ENCODE assay signal across 1 cellular context in the genomic region with DNA sequence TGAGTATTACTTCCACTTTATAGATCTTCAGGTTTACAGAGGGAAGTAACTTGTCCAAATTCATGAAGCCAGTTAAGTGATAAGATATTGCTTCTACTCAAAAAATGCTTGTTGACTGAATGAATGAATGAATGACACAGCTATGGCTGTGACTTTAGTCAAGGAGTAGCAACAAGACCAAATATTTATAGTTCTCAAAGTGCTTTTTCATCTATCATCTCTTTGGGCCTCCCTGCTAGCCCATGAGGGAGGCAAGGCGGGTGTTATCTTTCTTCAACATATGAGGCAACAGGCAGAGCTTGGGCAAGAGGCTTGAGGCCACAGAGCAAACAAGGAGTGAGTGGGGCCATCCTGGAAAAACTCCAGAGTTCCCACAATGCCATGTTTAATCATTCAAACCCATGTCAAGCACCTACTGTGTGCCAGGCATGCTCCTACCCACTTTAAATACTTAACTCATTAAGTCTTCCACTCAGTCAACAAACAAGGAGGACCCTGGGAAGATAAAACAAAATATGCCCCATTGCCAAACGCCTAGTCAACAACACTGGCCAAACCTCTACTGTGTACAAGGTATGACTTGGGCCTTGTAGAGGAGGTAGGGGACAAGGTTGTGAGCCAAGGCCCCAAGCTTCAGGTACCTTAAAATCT.
TF ChIP-seq lines count a peak whose summit lies in the region.

No MANE protein-coding gene starts in this region.

TF ChIP-seq in K562, 482 proteins besides CTCF, POLR2A, EP300 and RAD21 (continued from another document and continues in another):
- TF ChIP-seq, protein P1, sequence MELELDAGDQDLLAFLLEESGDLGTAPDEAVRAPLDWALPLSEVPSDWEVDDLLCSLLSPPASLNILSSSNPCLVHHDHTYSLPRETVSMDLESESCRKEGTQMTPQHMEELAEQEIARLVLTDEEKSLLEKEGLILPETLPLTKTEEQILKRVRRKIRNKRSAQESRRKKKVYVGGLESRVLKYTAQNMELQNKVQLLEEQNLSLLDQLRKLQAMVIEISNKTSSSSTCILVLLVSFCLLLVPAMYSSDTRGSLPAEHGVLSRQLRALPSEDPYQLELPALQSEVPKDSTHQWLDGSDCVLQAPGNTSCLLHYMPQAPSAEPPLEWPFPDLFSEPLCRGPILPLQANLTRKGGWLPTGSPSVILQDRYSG (tag; conservative IDR thresholded peaks at IDR 0.05; ENCODE audit: low read depth) = 0 out of 2 replicates have a peak, but pooled peaks have one; percentile 77
- TF ChIP-seq ZNF224 (CRISPR knock-in tag; IDR thresholded peaks at IDR 0.05) (no peak), LEF1 (IDR thresholded peaks at IDR 0.05) (peak; percentile 79), ELF2 (CRISPR knock-in tag; IDR thresholded peaks at IDR 0.05) (peak; percentile 20; the same call in 1 of the 2 replicates), KAT8 (IDR thresholded peaks at IDR 0.05; ENCODE audit: low read depth) (no peak), ZNF134 (CRISPR knock-in tag; conservative IDR thresholded peaks at IDR 0.05) (peak; percentile 62), SMARCB1 (IDR thresholded peaks at IDR 0.05; ENCODE audit: insufficient read length, low read depth) (no peak), ZNF263 (CRISPR knock-in tag; IDR thresholded peaks at IDR 0.05; ENCODE audit: borderline replicate concordance) (no peak), TCF3 (CRISPR knock-in tag; IDR thresholded peaks at IDR 0.05) (peak; percentile 97), ZNF354B (CRISPR knock-in tag; IDR thresholded peaks at IDR 0.05) (no peak), ZFP1 (CRISPR knock-in tag; IDR thresholded peaks at IDR 0.05) (peak; percentile 55; the same call in 1 of the 2 replicates), IRF2 (CRISPR knock-in tag; IDR thresholded peaks at IDR 0.05) (no peak), CHD2 (IDR thresholded peaks at IDR 0.05; ENCODE audit: low read depth, low read length) (no peak), ZNF174 (CRISPR knock-in tag; IDR thresholded peaks at IDR 0.05) (no peak), NR2C1 (IDR thresholded peaks at IDR 0.05) (no peak), NR2C1 (tag; IDR thresholded peaks at IDR 0.05) (peak; percentile 42; the same call in 1 of the 2 replicates), KDM4B (IDR thresholded peaks at IDR 0.05; ENCODE audit: borderline replicate concordance in 2 of 2, low read depth in 1 of 2) (no peak), HMG20B (CRISPR knock-in tag; IDR thresholded peaks at IDR 0.05) (no peak), CBX8 (IDR thresholded peaks at IDR 0.05; ENCODE audit: borderline replicate concordance, extremely low read depth, low read depth, low read length, poor library complexity, severe bottlenecking) (no peak), CBFA2T2 (conservative IDR thresholded peaks at IDR 0.05) (peak; percentile 89), EWSR1 (IDR thresholded peaks at IDR 0.05; ENCODE audit: borderline replicate concordance, low read depth, partially characterized antibody) (no peak), DNMT1 (IDR thresholded peaks at IDR 0.05) (no peak), ZNF324 (CRISPR knock-in tag; IDR thresholded peaks at IDR 0.05) (no peak; the same call in 1 of the 2 replicates), IFI16 (CRISPR knock-in tag; IDR thresholded peaks at IDR 0.05) (no peak), ZBTB1 (CRISPR knock-in tag; IDR thresholded peaks at IDR 0.05; ENCODE audit: borderline replicate concordance, low read depth) (no peak)
- TF ChIP-seq, protein P2, sequence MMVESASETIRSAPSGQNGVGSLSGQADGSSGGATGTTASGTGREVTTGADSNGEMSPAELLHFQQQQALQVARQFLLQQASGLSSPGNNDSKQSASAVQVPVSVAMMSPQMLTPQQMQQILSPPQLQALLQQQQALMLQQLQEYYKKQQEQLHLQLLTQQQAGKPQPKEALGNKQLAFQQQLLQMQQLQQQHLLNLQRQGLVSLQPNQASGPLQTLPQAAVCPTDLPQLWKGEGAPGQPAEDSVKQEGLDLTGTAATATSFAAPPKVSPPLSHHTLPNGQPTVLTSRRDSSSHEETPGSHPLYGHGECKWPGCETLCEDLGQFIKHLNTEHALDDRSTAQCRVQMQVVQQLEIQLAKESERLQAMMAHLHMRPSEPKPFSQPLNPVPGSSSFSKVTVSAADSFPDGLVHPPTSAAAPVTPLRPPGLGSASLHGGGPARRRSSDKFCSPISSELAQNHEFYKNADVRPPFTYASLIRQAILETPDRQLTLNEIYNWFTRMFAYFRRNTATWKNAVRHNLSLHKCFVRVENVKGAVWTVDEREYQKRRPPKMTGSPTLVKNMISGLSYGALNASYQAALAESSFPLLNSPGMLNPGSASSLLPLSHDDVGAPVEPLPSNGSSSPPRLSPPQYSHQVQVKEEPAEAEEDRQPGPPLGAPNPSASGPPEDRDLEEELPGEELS (CRISPR knock-in tag; IDR thresholded peaks at IDR 0.05; ENCODE audit: borderline replicate concordance) = no peak
- TF ChIP-seq, protein P3, sequence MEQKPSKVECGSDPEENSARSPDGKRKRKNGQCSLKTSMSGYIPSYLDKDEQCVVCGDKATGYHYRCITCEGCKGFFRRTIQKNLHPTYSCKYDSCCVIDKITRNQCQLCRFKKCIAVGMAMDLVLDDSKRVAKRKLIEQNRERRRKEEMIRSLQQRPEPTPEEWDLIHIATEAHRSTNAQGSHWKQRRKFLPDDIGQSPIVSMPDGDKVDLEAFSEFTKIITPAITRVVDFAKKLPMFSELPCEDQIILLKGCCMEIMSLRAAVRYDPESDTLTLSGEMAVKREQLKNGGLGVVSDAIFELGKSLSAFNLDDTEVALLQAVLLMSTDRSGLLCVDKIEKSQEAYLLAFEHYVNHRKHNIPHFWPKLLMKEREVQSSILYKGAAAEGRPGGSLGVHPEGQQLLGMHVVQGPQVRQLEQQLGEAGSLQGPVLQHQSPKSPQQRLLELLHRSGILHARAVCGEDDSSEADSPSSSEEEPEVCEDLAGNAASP (IDR thresholded peaks at IDR 0.05) = no peak
- TF ChIP-seq, protein P4, sequence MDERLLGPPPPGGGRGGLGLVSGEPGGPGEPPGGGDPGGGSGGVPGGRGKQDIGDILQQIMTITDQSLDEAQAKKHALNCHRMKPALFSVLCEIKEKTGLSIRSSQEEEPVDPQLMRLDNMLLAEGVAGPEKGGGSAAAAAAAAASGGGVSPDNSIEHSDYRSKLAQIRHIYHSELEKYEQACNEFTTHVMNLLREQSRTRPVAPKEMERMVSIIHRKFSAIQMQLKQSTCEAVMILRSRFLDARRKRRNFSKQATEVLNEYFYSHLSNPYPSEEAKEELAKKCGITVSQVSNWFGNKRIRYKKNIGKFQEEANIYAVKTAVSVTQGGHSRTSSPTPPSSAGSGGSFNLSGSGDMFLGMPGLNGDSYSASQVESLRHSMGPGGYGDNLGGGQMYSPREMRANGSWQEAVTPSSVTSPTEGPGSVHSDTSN (CRISPR knock-in tag; IDR thresholded peaks at IDR 0.05; ENCODE audit: low read depth) = no peak
- TF ChIP-seq, protein P4 (tag; conservative IDR thresholded peaks at IDR 0.05; ENCODE audit: low read depth) = peak; percentile 83
- TF ChIP-seq, protein P5, sequence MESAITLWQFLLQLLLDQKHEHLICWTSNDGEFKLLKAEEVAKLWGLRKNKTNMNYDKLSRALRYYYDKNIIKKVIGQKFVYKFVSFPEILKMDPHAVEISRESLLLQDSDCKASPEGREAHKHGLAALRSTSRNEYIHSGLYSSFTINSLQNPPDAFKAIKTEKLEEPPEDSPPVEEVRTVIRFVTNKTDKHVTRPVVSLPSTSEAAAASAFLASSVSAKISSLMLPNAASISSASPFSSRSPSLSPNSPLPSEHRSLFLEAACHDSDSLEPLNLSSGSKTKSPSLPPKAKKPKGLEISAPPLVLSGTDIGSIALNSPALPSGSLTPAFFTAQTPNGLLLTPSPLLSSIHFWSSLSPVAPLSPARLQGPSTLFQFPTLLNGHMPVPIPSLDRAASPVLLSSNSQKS (CRISPR knock-in tag; IDR thresholded peaks at IDR 0.05) = no peak
- TF ChIP-seq, protein P6, sequence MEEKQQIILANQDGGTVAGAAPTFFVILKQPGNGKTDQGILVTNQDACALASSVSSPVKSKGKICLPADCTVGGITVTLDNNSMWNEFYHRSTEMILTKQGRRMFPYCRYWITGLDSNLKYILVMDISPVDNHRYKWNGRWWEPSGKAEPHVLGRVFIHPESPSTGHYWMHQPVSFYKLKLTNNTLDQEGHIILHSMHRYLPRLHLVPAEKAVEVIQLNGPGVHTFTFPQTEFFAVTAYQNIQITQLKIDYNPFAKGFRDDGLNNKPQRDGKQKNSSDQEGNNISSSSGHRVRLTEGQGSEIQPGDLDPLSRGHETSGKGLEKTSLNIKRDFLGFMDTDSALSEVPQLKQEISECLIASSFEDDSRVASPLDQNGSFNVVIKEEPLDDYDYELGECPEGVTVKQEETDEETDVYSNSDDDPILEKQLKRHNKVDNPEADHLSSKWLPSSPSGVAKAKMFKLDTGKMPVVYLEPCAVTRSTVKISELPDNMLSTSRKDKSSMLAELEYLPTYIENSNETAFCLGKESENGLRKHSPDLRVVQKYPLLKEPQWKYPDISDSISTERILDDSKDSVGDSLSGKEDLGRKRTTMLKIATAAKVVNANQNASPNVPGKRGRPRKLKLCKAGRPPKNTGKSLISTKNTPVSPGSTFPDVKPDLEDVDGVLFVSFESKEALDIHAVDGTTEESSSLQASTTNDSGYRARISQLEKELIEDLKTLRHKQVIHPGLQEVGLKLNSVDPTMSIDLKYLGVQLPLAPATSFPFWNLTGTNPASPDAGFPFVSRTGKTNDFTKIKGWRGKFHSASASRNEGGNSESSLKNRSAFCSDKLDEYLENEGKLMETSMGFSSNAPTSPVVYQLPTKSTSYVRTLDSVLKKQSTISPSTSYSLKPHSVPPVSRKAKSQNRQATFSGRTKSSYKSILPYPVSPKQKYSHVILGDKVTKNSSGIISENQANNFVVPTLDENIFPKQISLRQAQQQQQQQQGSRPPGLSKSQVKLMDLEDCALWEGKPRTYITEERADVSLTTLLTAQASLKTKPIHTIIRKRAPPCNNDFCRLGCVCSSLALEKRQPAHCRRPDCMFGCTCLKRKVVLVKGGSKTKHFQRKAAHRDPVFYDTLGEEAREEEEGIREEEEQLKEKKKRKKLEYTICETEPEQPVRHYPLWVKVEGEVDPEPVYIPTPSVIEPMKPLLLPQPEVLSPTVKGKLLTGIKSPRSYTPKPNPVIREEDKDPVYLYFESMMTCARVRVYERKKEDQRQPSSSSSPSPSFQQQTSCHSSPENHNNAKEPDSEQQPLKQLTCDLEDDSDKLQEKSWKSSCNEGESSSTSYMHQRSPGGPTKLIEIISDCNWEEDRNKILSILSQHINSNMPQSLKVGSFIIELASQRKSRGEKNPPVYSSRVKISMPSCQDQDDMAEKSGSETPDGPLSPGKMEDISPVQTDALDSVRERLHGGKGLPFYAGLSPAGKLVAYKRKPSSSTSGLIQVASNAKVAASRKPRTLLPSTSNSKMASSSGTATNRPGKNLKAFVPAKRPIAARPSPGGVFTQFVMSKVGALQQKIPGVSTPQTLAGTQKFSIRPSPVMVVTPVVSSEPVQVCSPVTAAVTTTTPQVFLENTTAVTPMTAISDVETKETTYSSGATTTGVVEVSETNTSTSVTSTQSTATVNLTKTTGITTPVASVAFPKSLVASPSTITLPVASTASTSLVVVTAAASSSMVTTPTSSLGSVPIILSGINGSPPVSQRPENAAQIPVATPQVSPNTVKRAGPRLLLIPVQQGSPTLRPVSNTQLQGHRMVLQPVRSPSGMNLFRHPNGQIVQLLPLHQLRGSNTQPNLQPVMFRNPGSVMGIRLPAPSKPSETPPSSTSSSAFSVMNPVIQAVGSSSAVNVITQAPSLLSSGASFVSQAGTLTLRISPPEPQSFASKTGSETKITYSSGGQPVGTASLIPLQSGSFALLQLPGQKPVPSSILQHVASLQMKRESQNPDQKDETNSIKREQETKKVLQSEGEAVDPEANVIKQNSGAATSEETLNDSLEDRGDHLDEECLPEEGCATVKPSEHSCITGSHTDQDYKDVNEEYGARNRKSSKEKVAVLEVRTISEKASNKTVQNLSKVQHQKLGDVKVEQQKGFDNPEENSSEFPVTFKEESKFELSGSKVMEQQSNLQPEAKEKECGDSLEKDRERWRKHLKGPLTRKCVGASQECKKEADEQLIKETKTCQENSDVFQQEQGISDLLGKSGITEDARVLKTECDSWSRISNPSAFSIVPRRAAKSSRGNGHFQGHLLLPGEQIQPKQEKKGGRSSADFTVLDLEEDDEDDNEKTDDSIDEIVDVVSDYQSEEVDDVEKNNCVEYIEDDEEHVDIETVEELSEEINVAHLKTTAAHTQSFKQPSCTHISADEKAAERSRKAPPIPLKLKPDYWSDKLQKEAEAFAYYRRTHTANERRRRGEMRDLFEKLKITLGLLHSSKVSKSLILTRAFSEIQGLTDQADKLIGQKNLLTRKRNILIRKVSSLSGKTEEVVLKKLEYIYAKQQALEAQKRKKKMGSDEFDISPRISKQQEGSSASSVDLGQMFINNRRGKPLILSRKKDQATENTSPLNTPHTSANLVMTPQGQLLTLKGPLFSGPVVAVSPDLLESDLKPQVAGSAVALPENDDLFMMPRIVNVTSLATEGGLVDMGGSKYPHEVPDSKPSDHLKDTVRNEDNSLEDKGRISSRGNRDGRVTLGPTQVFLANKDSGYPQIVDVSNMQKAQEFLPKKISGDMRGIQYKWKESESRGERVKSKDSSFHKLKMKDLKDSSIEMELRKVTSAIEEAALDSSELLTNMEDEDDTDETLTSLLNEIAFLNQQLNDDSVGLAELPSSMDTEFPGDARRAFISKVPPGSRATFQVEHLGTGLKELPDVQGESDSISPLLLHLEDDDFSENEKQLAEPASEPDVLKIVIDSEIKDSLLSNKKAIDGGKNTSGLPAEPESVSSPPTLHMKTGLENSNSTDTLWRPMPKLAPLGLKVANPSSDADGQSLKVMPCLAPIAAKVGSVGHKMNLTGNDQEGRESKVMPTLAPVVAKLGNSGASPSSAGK (IDR thresholded peaks at IDR 0.05) = peak; percentile 58; the same call in 1 of the 2 replicates
